21 cellular contexts compared by ENCODE assay signal in genomic region chr12:17489452-17489851, GRCh38.
DNase-seq lines count a peak whose midpoint lies in the region; ATAC-seq, FAIRE-seq and TF ChIP-seq lines count a peak whose summit lies in the region.
"Had no signal": no experiment of that assay in that cellular context is flagged by ENCODE, and none has a peak within 500 bp of the region (broad histone marks: within the 10 kb centered on the region; RNA-seq: fewer than 3 reads in every experiment).

No MANE protein-coding gene starts in this region.

- H3K56ac ChIP-seq in H1 (replicated peaks; ENCODE audit: insufficient read length, low read depth, low read length): no peak overlapping the region
- no peak overlapping the region for H3K56ac ChIP-seq in mesendoderm (ENCODE audit: low read length)

- H3F3A ChIP-seq in GM23338 (replicated peaks; ENCODE audit: low read depth) (no peaks in the 10 kb centered on the region), MM.1S (ENCODE audit: insufficient read depth, low read length) (no peaks in the 10 kb centered on the region)

- no peaks in the 10 kb centered on the region for H4K20me1 ChIP-seq in GM23338 (replicated peaks; ENCODE audit: insufficient read depth)
- H4K20me1 ChIP-seq in MM.1S (ENCODE audit: insufficient read depth, low read length): no peaks in the 10 kb centered on the region
- no peaks in the 10 kb centered on the region for H4K20me1 ChIP-seq in H1 (replicated peaks in 1 of 2; ENCODE audit: control insufficient read depth in 1 of 2, insufficient read depth in 2 of 2, low read length in 2 of 2)

- no peak overlapping the region for H3K4me3 ChIP-seq in GM23338
- H3K4me3 ChIP-seq in MM.1S (ENCODE audit: low read length): no peak overlapping the region
- no peak overlapping the region for H3K4me3 ChIP-seq in H1 (ENCODE audit: extremely low read depth in 1 of 4, insufficient read depth in 2 of 4, low read depth in 3 of 4, low read length in 4 of 4)
- no peak overlapping the region for H3K4me3 ChIP-seq in mesendoderm (ENCODE audit: low read length)
- no peak overlapping the region for H3K4me3 ChIP-seq in small intestine (ENCODE audit: low read depth in 1 of 2, low read length in 2 of 2)
- H3K4me3 ChIP-seq: MG63 had no signal

- no peak overlapping the region for H3K18ac ChIP-seq in H1 (ENCODE audit: extremely low read depth, low read length)
- H3K18ac ChIP-seq in mesendoderm (ENCODE audit: low read length): no peak overlapping the region

- DNase-seq in GM23338 (ENCODE audit: low spot score): peak; percentile 60
- DNase-seq in MM.1S: no peak
- no peak for DNase-seq in H1 (ENCODE audit: low read depth in 1 of 2, low spot score in 2 of 2)
- DNase-seq in mesendoderm: peak; percentile 13
- DNase-seq in stimulated activated CD8-positive, alpha-beta memory T cell treated with anti-CD3 and anti-CD28 coated beads, Interleukin-4, amount 100 ng/mL, for 48 hours: no peak
- DNase-seq in activated gamma-delta T cell (lab: John Stamatoyannopoulos, UW): no peak
- no peak for DNase-seq in NCI-H345 treated with DMSO at 0.1 percent for 48 hours (lab: John Stamatoyannopoulos, UW; ENCODE audit: unreplicated experiment)
- DNase-seq in small intestine: no peak
- DNase-seq: CD4-positive, CD25-positive, alpha-beta regulatory T cell; DMS79 treated with DMSO at 0.1 percent for 48 hours; Karpas-422; MG63; NCI-H1105 treated with DMSO at 0.1 percent for 48 hours; NCI-H1930; NCI-H446; NCI-H748 treated with DMSO at 0.1 percent for 48 hours; SK-N-SH; T-helper 1 cell had no signal

- peak; percentile 22 to 46 for TF ChIP-seq CTCF in GM23338 (conservative IDR thresholded peaks at IDR 0.05; ENCODE audit: low read depth in 2 of 2)
- TF ChIP-seq CTCF in MM.1S (IDR thresholded peaks at IDR 0.05; ENCODE audit: low read length): 0 out of 2 replicates have a peak, but pooled peaks have one; percentile 5
- TF ChIP-seq CTCF in H1 (IDR thresholded peaks at IDR 0.05; ENCODE audit: control extremely low read depth in 1 of 3, insufficient read depth in 1 of 3, low read depth in 1 of 3, low read length in 3 of 3): peak; percentile 15 to 52 (median 32); a peak in 2 of 4 replicates

- no peak overlapping the region for H3K4ac ChIP-seq in H1 (replicated peaks; ENCODE audit: insufficient read length, low read depth, low read length)
- H3K4ac ChIP-seq in mesendoderm (ENCODE audit: low read depth, low read length): no peak overlapping the region

- no peak overlapping the region for H3K4me3 Mint-ChIP-seq in GM23338
- H3K4me3 Mint-ChIP-seq: CD4-positive, CD25-positive, alpha-beta regulatory T cell had no signal

- no peak overlapping the region for H3K14ac ChIP-seq in H1 (ENCODE audit: insufficient read length)

- H3K4me2 ChIP-seq in GM23338: no peak overlapping the region
- no peak overlapping the region for H3K4me2 ChIP-seq in MM.1S (ENCODE audit: low read depth, low read length)
- no peak overlapping the region for H3K4me2 ChIP-seq in H1 (ENCODE audit: insufficient read depth in 1 of 2, low read depth in 2 of 2, low read length in 2 of 2)
- no peak overlapping the region for H3K4me2 ChIP-seq in mesendoderm (ENCODE audit: low read length)
- H3K4me2 ChIP-seq: SK-N-SH had no signal

- peak; percentile 10 to 25; a peak in 2 of 4 replicates for TF ChIP-seq RAD21 in H1 (IDR thresholded peaks at IDR 0.05 in 1 of 2, conservative IDR thresholded peaks at IDR 0.05 in 1 of 2; ENCODE audit: low read depth in 2 of 2, low read length in 2 of 2)

- H3K23ac ChIP-seq in H1 (ENCODE audit: insufficient read length) (no peak overlapping the region), mesendoderm (ENCODE audit: low read length) (no peak overlapping the region)

- H3K27ac Mint-ChIP-seq in GM23338: no peak overlapping the region
- H3K27ac Mint-ChIP-seq: CD4-positive, CD25-positive, alpha-beta regulatory T cell had no signal

- no peaks in the 10 kb centered on the region for H3K9me3 ChIP-seq in MM.1S (replicated peaks; ENCODE audit: insufficient read depth, low read length)
- H3K9me3 ChIP-seq in H1 (ENCODE audit: insufficient read depth in 2 of 2, low read depth in 1 of 2, low read length in 1 of 2): no peaks in the 10 kb centered on the region
- H3K9me3 ChIP-seq in small intestine (ENCODE audit: control insufficient read depth, low read depth): no peaks in the 10 kb centered on the region
- H3K9me3 ChIP-seq: MG63, SK-N-SH had no signal

- no peak overlapping the region for H2BK12ac ChIP-seq in H1 (ENCODE audit: low read depth, low read length)

- no peak overlapping the region for H2BK20ac ChIP-seq in H1 (ENCODE audit: low read length)

- ATAC-seq in GM23338: peak; percentile 54
- ATAC-seq: Panc1 had no signal

- no peak overlapping the region for H4K91ac ChIP-seq in H1 (replicated peaks; ENCODE audit: insufficient read length, low read length)

- H2AK5ac ChIP-seq in H1 (ENCODE audit: low read depth, low read length): no peak overlapping the region
- no peak overlapping the region for H2AK5ac ChIP-seq in mesendoderm (ENCODE audit: low read length)

- no peak for TF ChIP-seq EP300 in H1 (IDR thresholded peaks at IDR 0.05; ENCODE audit: borderline replicate concordance in 1 of 2, low read depth in 2 of 2, low read length in 2 of 2)

- no peaks in the 10 kb centered on the region for H3K4me1 ChIP-seq in GM23338 (ENCODE audit: insufficient read depth)
- no peaks in the 10 kb centered on the region for H3K4me1 ChIP-seq in MM.1S (ENCODE audit: low read length)
- no peaks in the 10 kb centered on the region for H3K4me1 ChIP-seq in H1 (replicated peaks in 1 of 4; ENCODE audit: control insufficient read depth in 3 of 4, insufficient read depth in 4 of 4, low read length in 3 of 4)
- H3K4me1 ChIP-seq in mesendoderm (ENCODE audit: control insufficient read depth, low read depth, low read length): no peaks in the 10 kb centered on the region
- H3K4me1 ChIP-seq in small intestine (ENCODE audit: control insufficient read depth in 2 of 2, insufficient read depth in 1 of 2, low read depth in 1 of 2, low read length in 1 of 2): no peaks in the 10 kb centered on the region

- H4K8ac ChIP-seq in H1 (ENCODE audit: extremely low read depth, insufficient read depth, low read length) (no peak overlapping the region), mesendoderm (ENCODE audit: low read depth, low read length) (no peak overlapping the region)

- no peaks in the 10 kb centered on the region for H3K23me2 ChIP-seq in H1 (ENCODE audit: low read depth, low read length)

- H3K27me3 Mint-ChIP-seq in GM23338 (ENCODE audit: insufficient read depth, low read depth, poor library complexity): no peaks in the 10 kb centered on the region
- H3K27me3 Mint-ChIP-seq: CD4-positive, CD25-positive, alpha-beta regulatory T cell had no signal

- H4K5ac ChIP-seq in H1 (ENCODE audit: insufficient read length, low read depth, low read length): no peak overlapping the region
- no peak overlapping the region for H4K5ac ChIP-seq in mesendoderm (ENCODE audit: low read length)

- H3K79me2 ChIP-seq in GM23338 (replicated peaks; ENCODE audit: insufficient read depth) (no peaks in the 10 kb centered on the region), MM.1S (ENCODE audit: low read length) (no peaks in the 10 kb centered on the region), H1 (ENCODE audit: control insufficient read depth in 1 of 2, insufficient read depth in 2 of 2, low read length in 2 of 2) (no peaks in the 10 kb centered on the region), mesendoderm (ENCODE audit: control insufficient read depth, insufficient read depth, low read length) (no peaks in the 10 kb centered on the region)

- no peak overlapping the region for H2BK15ac ChIP-seq in H1 (ENCODE audit: low read length)
- no peak overlapping the region for H2BK15ac ChIP-seq in mesendoderm (replicated peaks; ENCODE audit: low read depth)

- POLR2A ChIA-PET in H1 (lab: Charles Lee; ENCODE audit: partially characterized antibody): no interaction called here

- peaks cover 2% of the 10 kb centered on the region; the same call in 1 of the 3 replicates for H3K4me1 Mint-ChIP-seq in GM23338
- H3K4me1 Mint-ChIP-seq: CD4-positive, CD25-positive, alpha-beta regulatory T cell had no signal

- H3K36me3 Mint-ChIP-seq in GM23338 (ENCODE audit: low read depth): no peaks in the 10 kb centered on the region
- H3K36me3 Mint-ChIP-seq: CD4-positive, CD25-positive, alpha-beta regulatory T cell had no signal

- peak overlapping the region; percentile 85 for H2AFZ ChIP-seq in GM23338
- H2AFZ ChIP-seq in MM.1S (ENCODE audit: low read length): no peak overlapping the region
- H2AFZ ChIP-seq in H1 (ENCODE audit: low read length): peak overlapping the region; percentile 64; the same call in 1 of the 2 replicates

- H3K27ac ChIP-seq in GM23338 (ENCODE audit: low read depth) (no peak overlapping the region), MM.1S (ENCODE audit: low read length) (no peak overlapping the region), H1 (ENCODE audit: low read depth, low read length) (no peak overlapping the region), mesendoderm (ENCODE audit: low read depth, low read length) (no peak overlapping the region), small intestine (ENCODE audit: low read depth in 1 of 2, low read length in 1 of 2) (no peak overlapping the region)

- CTCF ChIA-PET in H1 (lab: Charles Lee; ENCODE audit: partially characterized antibody): interaction anchor here (1.0 to 1.7 kb wide), 5 partner anchors 8 to 1257 kb away, joined by 3 to 6 read pairs (median 3); no protein-coding TSS in a partner anchor

- H3K9ac ChIP-seq in MM.1S (ENCODE audit: low read length) (no peak overlapping the region), H1 (replicated peaks in 1 of 4; ENCODE audit: extremely low read depth in 1 of 4, low read depth in 3 of 4, low read length in 3 of 4) (no peak overlapping the region), mesendoderm (ENCODE audit: low read length) (no peak overlapping the region)
- H3K9ac ChIP-seq: SK-N-SH had no signal

- no peaks in the 10 kb centered on the region for H3K9me3 Mint-ChIP-seq in GM23338

- H3K27me3 ChIP-seq in GM23338 (ENCODE audit: insufficient read depth) (no peaks in the 10 kb centered on the region), MM.1S (replicated peaks; ENCODE audit: insufficient read depth, low read length) (no peaks in the 10 kb centered on the region), H1 (replicated peaks in 1 of 4; ENCODE audit: control insufficient read depth in 3 of 4, extremely low read depth in 1 of 4, insufficient read depth in 3 of 4, low read length in 3 of 4) (no peaks in the 10 kb centered on the region), mesendoderm (ENCODE audit: insufficient read depth, low read length, poor library complexity) (no peaks in the 10 kb centered on the region), small intestine (ENCODE audit: control insufficient read depth in 2 of 2, insufficient read depth in 2 of 2, low read length in 2 of 2) (no peaks in the 10 kb centered on the region)
- H3K27me3 ChIP-seq: MG63 had no signal

- H2BK5ac ChIP-seq in H1 (ENCODE audit: low read depth, low read length): no peak overlapping the region
- H2BK5ac ChIP-seq in mesendoderm (ENCODE audit: low read length): no peak overlapping the region

- WGBS in H1 (ENCODE audit: extremely low coverage in 1 of 2, insufficient coverage in 1 of 2, insufficient read length in 1 of 2, insufficient replicate concordance in 2 of 2, low coverage in 1 of 2, low lambda C conversion rate in 2 of 2, missing lambda C conversion rate in 1 of 2), 2 experiments: 79% methylated on average over 4 of the region's 4 CpGs; no CpG with 5 or more reads in 1 of the 2 experiments
- no CpG with 5 or more reads among the region's 4 CpGs for WGBS in mesendoderm (ENCODE audit: extremely low coverage, insufficient coverage, low lambda C conversion rate)
- WGBS in small intestine, 3 donors: 42 to 64% (median 57%) methylated on average over 4 of the region's 4 CpGs

- no peaks in the 10 kb centered on the region for H3K79me1 ChIP-seq in H1 (ENCODE audit: low read depth, low read length)
- H3K79me1 ChIP-seq in mesendoderm (ENCODE audit: low read length): no peaks in the 10 kb centered on the region

- H3K36me3 ChIP-seq in GM23338 (ENCODE audit: insufficient read depth) (no peaks in the 10 kb centered on the region), MM.1S (replicated peaks; ENCODE audit: insufficient read depth, low read length) (no peaks in the 10 kb centered on the region), H1 (ENCODE audit: control insufficient read depth in 2 of 4, insufficient read depth in 4 of 4, low read length in 3 of 4) (no peaks in the 10 kb centered on the region), mesendoderm (ENCODE audit: control insufficient read depth, insufficient read depth, low read length) (no peaks in the 10 kb centered on the region), small intestine (ENCODE audit: control insufficient read depth in 2 of 2, insufficient read depth in 2 of 2, low read length in 2 of 2) (no peaks in the 10 kb centered on the region)
- H3K36me3 ChIP-seq: MG63 had no signal

- FAIRE-seq in H1 (lab: Jason Lieb, UNC) (peak; percentile 71), small intestine (lab: Jason Lieb, UNC) (no peak)
- FAIRE-seq: G401.6, GM12891 had no signal

- H2BK120ac ChIP-seq in H1 (replicated peaks; ENCODE audit: low read depth, low read length) (no peak overlapping the region), mesendoderm (ENCODE audit: low read depth, low read length) (no peak overlapping the region)

- no peaks in the 10 kb centered on the region for H3K9me2 ChIP-seq in GM23338 (ENCODE audit: insufficient read depth)
- H3K9me2 ChIP-seq in MM.1S (replicated peaks; ENCODE audit: insufficient read depth, low read length): no peaks in the 10 kb centered on the region
- H3K9me2 ChIP-seq: SK-N-SH had no signal

- TF ChIP-seq POLR2A in H1 (IDR thresholded peaks at IDR 0.05; ENCODE audit: control extremely low read depth in 1 of 2, low read depth in 2 of 2, low read length in 2 of 2): no peak

Comparison
In these comparisons a context has a peak if more than half of its experiments do, and no peak if none do; other contexts are left out.
1. DNase-seq: peak in GM23338 (single experiment) and mesendoderm (single experiment); none in MM.1S (single experiment), H1 (0 of 2), stimulated activated CD8-positive, alpha-beta memory T cell treated with anti-CD3 and anti-CD28 coated beads, Interleukin-4, amount 100 ng/mL, for 48 hours (single experiment), activated gamma-delta T cell (single experiment), NCI-H345 treated with DMSO at 0.1 percent for 48 hours (single experiment) and small intestine (single experiment).
2. Peak in every context shown above with its lines, with median percentiles within 50 percentile points of each other: CTCF ChIP-seq.